ENCODE assay signal across 8 cellular contexts in the genomic region with DNA sequence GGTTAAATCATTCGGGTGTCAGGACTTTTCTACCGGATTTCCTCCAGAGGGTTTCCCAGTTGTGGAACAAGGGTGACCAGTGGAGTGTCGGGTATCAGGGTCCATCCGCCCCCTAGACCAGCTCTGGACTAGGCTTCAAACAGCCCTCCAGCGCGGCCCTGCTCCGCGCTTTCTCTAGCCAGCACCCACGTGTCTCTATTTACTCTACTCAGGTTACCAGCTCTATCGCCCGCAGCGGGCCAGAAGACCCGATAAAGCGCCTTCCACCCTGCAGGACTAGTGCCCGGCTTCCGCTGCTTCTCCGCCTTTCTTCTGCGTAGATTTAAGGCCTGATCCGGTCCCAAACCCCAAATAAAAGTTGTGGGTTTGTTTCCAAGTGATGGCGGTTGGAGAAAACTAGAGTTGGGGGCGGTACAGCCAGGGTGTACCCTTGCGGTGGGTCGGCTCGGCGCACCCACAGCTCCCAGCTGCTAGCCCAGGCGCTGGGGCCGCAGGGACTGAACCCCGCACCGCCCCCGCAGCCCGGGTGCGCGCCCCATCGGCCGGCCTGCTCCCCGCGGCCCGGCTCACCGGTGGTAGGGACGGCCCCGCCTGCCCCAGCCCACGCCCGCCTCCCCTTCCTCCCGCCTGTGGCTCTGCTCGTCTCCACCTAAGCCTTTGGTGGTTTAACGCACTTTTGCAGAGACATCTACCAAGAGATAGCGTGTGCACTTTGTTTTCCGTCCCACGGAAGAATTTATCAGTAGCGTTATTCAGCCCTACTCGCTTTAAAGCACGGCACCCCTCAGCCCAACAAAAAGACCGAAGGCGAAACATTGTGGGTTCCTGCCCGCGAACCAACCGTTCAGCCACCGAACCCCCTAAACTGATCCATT.
DNase-seq lines count a peak whose midpoint lies in the region; ATAC-seq and TF ChIP-seq lines count a peak whose summit lies in the region.

No MANE protein-coding gene starts in this region.

- H3K27me3 ChIP-seq in HUES6 (ENCODE audit: control insufficient read depth, insufficient read depth, low read length) (peaks cover 76% of the 10 kb centered on the region), muscle layer of duodenum (ENCODE audit: low read depth, low read length) (peaks cover 54% of the 10 kb centered on the region), subcutaneous abdominal adipose tissue (ENCODE audit: control insufficient read depth in 5 of 5, insufficient read depth in 4 of 5, low read length in 5 of 5) (peaks cover 46 to 65% (median 55%) of the 10 kb centered on the region in 5 donors)

- TF ChIP-seq CTCF in GM13976 (IDR thresholded peaks at IDR 0.05; ENCODE audit: borderline replicate concordance, control extremely low read depth, extremely low read depth, insufficient read depth, missing control alignments) (no peak), VCaP (conservative IDR thresholded peaks at IDR 0.05) (peak; percentile 23), coronary artery (IDR thresholded peaks at IDR 0.05) (no peak)

- DNase-seq in GM13976 (ENCODE audit: low spot score) (peak; percentile 76), coronary artery (ENCODE audit: low spot score) (no peak)

- H3K27ac ChIP-seq in HUES6 (ENCODE audit: low read depth, low read length) (no peak overlapping the region; the same call in 1 of the 2 replicates), VCaP (peak overlapping the region; percentile 93), coronary artery (no peak overlapping the region), muscle layer of duodenum (ENCODE audit: low read length) (no peak overlapping the region), subcutaneous abdominal adipose tissue (ENCODE audit: low read depth, low read length) (no peak overlapping the region)

- in situ Hi-C loops in GM13976 (cut with MboI; ENCODE audit: low sequenced_read_pairs, unreplicated experiment): no loop called here

- ATAC-seq in GM21447 (IDR thresholded peaks at IDR 0.05; ENCODE audit: unreplicated experiment) (no peak), HG03025 (IDR thresholded peaks at IDR 0.05; ENCODE audit: low FRiP score, unreplicated experiment) (no peak)

- H3K9me3 ChIP-seq in HUES6 (ENCODE audit: control insufficient read depth, insufficient read depth, low read depth, low read length): no peaks in the 10 kb centered on the region
- no peaks in the 10 kb centered on the region for H3K9me3 ChIP-seq in muscle layer of duodenum (ENCODE audit: control insufficient read depth in 1 of 2, low read length in 2 of 2)
- H3K9me3 ChIP-seq in subcutaneous abdominal adipose tissue (ENCODE audit: control insufficient read depth in 5 of 5, low read length in 5 of 5): no peaks in the 10 kb centered on the region

- peak overlapping the region; percentile 87 for H3K9ac ChIP-seq in HUES6 (ENCODE audit: low read length)
- no peak overlapping the region for H3K9ac ChIP-seq in subcutaneous abdominal adipose tissue (ENCODE audit: low read length in 5 of 5)

- H3K36me3 ChIP-seq in HUES6 (ENCODE audit: control insufficient read depth, insufficient read depth, low read length) (no peaks in the 10 kb centered on the region; the same call in 1 of the 2 replicates), muscle layer of duodenum (ENCODE audit: control insufficient read depth in 1 of 2, insufficient read depth in 2 of 2, low read length in 2 of 2) (no peaks in the 10 kb centered on the region), subcutaneous abdominal adipose tissue (ENCODE audit: control insufficient read depth in 5 of 5, insufficient read depth in 5 of 5, low read length in 5 of 5) (no peaks in the 10 kb centered on the region)

- H3K4me1 ChIP-seq in HUES6 (ENCODE audit: control insufficient read depth, insufficient read depth, low read length) (peaks cover 32% of the 10 kb centered on the region), muscle layer of duodenum (ENCODE audit: control insufficient read depth in 1 of 2, insufficient read depth in 2 of 2, low read length in 2 of 2) (peaks cover 0 to 26% of the 10 kb centered on the region in 2 donors), subcutaneous abdominal adipose tissue (ENCODE audit: control insufficient read depth in 5 of 5, insufficient read depth in 5 of 5, low read length in 5 of 5) (peaks cover 0 to 36% (median 32%) of the 10 kb centered on the region in 5 donors)

- H3K4me3 ChIP-seq in HUES6 (ENCODE audit: low read depth, low read length) (peak overlapping the region; percentile 70), coronary artery (peak overlapping the region; percentile 74), muscle layer of duodenum (ENCODE audit: low read depth in 1 of 2, low read length in 2 of 2) (peak overlapping the region; percentile 47 to 80), subcutaneous abdominal adipose tissue (ENCODE audit: low read depth in 1 of 5, low read length in 5 of 5) (peak overlapping the region; percentile 64 to 76 (median 70))
